1 cellular context compared by ENCODE assay signal in genomic region chr7:5868928-5869341, GRCh38.
A peak's percentile ranks its signal among the peaks of the same experiment; 100 is the strongest.
TF ChIP-seq lines count a peak whose summit lies in the region.
"Not testable (repeated sequence)": the region's sequence is repeated elsewhere in the genome, so short reads cannot be mapped to it uniquely, and the experiment has no call there.

No MANE protein-coding gene starts in this region.

TF ChIP-seq in HepG2, 621 proteins besides CTCF, POLR2A, EP300 and RAD21 (continued from another document):
- TF ChIP-seq SOX6 (IDR thresholded peaks at IDR 0.05); GABPA (IDR thresholded peaks at IDR 0.05; ENCODE audit: low read depth, low read length); LCORL (CRISPR knock-in tag; IDR thresholded peaks at IDR 0.05): not testable (repeated sequence)
- TF ChIP-seq SOX6 (CRISPR knock-in tag; IDR thresholded peaks at IDR 0.05), result peak; percentile 94
- TF ChIP-seq SMC3 (IDR thresholded peaks at IDR 0.05; ENCODE audit: low read length), result peak; percentile 34; the same call in 1 of the 2 replicates
- TF ChIP-seq ZMYM2 (CRISPR knock-in tag; IDR thresholded peaks at IDR 0.05), result peak; percentile 95
- TF ChIP-seq SAP130 (CRISPR knock-in tag; IDR thresholded peaks at IDR 0.05; ENCODE audit: low read depth), result peak; percentile 68
- TF ChIP-seq GABPA (CRISPR knock-in tag; IDR thresholded peaks at IDR 0.05; ENCODE audit: low read depth), result 0 out of 2 replicates have a peak, but pooled peaks have one; percentile 21
- TF ChIP-seq, protein P1, sequence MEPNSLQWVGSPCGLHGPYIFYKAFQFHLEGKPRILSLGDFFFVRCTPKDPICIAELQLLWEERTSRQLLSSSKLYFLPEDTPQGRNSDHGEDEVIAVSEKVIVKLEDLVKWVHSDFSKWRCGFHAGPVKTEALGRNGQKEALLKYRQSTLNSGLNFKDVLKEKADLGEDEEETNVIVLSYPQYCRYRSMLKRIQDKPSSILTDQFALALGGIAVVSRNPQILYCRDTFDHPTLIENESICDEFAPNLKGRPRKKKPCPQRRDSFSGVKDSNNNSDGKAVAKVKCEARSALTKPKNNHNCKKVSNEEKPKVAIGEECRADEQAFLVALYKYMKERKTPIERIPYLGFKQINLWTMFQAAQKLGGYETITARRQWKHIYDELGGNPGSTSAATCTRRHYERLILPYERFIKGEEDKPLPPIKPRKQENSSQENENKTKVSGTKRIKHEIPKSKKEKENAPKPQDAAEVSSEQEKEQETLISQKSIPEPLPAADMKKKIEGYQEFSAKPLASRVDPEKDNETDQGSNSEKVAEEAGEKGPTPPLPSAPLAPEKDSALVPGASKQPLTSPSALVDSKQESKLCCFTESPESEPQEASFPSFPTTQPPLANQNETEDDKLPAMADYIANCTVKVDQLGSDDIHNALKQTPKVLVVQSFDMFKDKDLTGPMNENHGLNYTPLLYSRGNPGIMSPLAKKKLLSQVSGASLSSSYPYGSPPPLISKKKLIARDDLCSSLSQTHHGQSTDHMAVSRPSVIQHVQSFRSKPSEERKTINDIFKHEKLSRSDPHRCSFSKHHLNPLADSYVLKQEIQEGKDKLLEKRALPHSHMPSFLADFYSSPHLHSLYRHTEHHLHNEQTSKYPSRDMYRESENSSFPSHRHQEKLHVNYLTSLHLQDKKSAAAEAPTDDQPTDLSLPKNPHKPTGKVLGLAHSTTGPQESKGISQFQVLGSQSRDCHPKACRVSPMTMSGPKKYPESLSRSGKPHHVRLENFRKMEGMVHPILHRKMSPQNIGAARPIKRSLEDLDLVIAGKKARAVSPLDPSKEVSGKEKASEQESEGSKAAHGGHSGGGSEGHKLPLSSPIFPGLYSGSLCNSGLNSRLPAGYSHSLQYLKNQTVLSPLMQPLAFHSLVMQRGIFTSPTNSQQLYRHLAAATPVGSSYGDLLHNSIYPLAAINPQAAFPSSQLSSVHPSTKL (CRISPR knock-in tag; IDR thresholded peaks at IDR 0.05), result peak; percentile 81
- peak; percentile 74 for TF ChIP-seq FOSL2 (CRISPR knock-in tag; IDR thresholded peaks at IDR 0.05)
- TF ChIP-seq RXRB (CRISPR knock-in tag; IDR thresholded peaks at IDR 0.05; ENCODE audit: borderline replicate concordance), result peak; percentile 62
- peak; percentile 55; the same call in 1 of the 2 replicates for TF ChIP-seq LCORL (IDR thresholded peaks at IDR 0.05)
- 0 out of 2 replicates have a peak, but pooled peaks have one; percentile 23 for TF ChIP-seq ZFP91 (CRISPR knock-in tag; IDR thresholded peaks at IDR 0.05; ENCODE audit: borderline replicate concordance)
- peak; percentile 62 for TF ChIP-seq MED1 (CRISPR knock-in tag; IDR thresholded peaks at IDR 0.05)
- TF ChIP-seq RARA (CRISPR knock-in tag; IDR thresholded peaks at IDR 0.05), result 0 out of 2 replicates have a peak, but pooled peaks have one; percentile 6
- TF ChIP-seq ZMYM4 (CRISPR knock-in tag; IDR thresholded peaks at IDR 0.05), result peak; percentile 34; the same call in 1 of the 2 replicates
- TF ChIP-seq ATF7 (IDR thresholded peaks at IDR 0.05), result peak; percentile 78
- TF ChIP-seq ATF7 (CRISPR knock-in tag; IDR thresholded peaks at IDR 0.05), result peak; percentile 86; the same call in 1 of the 2 replicates
- peak; percentile 90 for TF ChIP-seq JUND (CRISPR knock-in tag; IDR thresholded peaks at IDR 0.05)
- peak; percentile 54; the same call in 1 of the 2 replicates for TF ChIP-seq MEF2D (CRISPR knock-in tag; IDR thresholded peaks at IDR 0.05)
- TF ChIP-seq HNF4A (CRISPR knock-in tag; IDR thresholded peaks at IDR 0.05), result peak; percentile 79
- TF ChIP-seq, protein P2, sequence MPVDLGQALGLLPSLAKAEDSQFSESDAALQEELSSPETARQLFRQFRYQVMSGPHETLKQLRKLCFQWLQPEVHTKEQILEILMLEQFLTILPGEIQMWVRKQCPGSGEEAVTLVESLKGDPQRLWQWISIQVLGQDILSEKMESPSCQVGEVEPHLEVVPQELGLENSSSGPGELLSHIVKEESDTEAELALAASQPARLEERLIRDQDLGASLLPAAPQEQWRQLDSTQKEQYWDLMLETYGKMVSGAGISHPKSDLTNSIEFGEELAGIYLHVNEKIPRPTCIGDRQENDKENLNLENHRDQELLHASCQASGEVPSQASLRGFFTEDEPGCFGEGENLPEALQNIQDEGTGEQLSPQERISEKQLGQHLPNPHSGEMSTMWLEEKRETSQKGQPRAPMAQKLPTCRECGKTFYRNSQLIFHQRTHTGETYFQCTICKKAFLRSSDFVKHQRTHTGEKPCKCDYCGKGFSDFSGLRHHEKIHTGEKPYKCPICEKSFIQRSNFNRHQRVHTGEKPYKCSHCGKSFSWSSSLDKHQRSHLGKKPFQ (CRISPR knock-in tag; IDR thresholded peaks at IDR 0.05; ENCODE audit: insufficient replicate concordance), result peak; percentile 52
- TF ChIP-seq ATF2 (CRISPR knock-in tag; IDR thresholded peaks at IDR 0.05), result peak; percentile 96
- peak; percentile 44; the same call in 1 of the 2 replicates for TF ChIP-seq ZGPAT (CRISPR knock-in tag; IDR thresholded peaks at IDR 0.05)
- peak; percentile 9; the same call in 1 of the 2 replicates for TF ChIP-seq ZNF652 (CRISPR knock-in tag; IDR thresholded peaks at IDR 0.05; ENCODE audit: borderline replicate concordance, low read depth)
- peak; percentile 48; the same call in 1 of the 2 replicates for TF ChIP-seq IRF2 (CRISPR knock-in tag; IDR thresholded peaks at IDR 0.05)
- TF ChIP-seq FOXJ3 (CRISPR knock-in tag; IDR thresholded peaks at IDR 0.05; ENCODE audit: borderline replicate concordance), result peak; percentile 62; the same call in 1 of the 2 replicates
- peak; percentile 86 for TF ChIP-seq ATF3 (CRISPR knock-in tag; IDR thresholded peaks at IDR 0.05)
- TF ChIP-seq HOXA3 (CRISPR knock-in tag; IDR thresholded peaks at IDR 0.05), result peak; percentile 48; the same call in 1 of the 2 replicates
- peak; percentile 85 for TF ChIP-seq GATAD2A (CRISPR knock-in tag; IDR thresholded peaks at IDR 0.05)
- peak; percentile 51 for TF ChIP-seq STAG1 (CRISPR knock-in tag; IDR thresholded peaks at IDR 0.05)
- peak; percentile 35; the same call in 1 of the 2 replicates for TF ChIP-seq FOXP1 (IDR thresholded peaks at IDR 0.05)
- peak; percentile 66 for TF ChIP-seq FOXP1 (CRISPR knock-in tag; IDR thresholded peaks at IDR 0.05)
- TF ChIP-seq, protein P3, sequence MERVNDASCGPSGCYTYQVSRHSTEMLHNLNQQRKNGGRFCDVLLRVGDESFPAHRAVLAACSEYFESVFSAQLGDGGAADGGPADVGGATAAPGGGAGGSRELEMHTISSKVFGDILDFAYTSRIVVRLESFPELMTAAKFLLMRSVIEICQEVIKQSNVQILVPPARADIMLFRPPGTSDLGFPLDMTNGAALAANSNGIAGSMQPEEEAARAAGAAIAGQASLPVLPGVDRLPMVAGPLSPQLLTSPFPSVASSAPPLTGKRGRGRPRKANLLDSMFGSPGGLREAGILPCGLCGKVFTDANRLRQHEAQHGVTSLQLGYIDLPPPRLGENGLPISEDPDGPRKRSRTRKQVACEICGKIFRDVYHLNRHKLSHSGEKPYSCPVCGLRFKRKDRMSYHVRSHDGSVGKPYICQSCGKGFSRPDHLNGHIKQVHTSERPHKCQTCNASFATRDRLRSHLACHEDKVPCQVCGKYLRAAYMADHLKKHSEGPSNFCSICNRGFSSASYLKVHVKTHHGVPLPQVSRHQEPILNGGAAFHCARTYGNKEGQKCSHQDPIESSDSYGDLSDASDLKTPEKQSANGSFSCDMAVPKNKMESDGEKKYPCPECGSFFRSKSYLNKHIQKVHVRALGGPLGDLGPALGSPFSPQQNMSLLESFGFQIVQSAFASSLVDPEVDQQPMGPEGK (CRISPR knock-in tag; IDR thresholded peaks at IDR 0.05), result peak; percentile 43; the same call in 1 of the 2 replicates
- TF ChIP-seq, protein P4, sequence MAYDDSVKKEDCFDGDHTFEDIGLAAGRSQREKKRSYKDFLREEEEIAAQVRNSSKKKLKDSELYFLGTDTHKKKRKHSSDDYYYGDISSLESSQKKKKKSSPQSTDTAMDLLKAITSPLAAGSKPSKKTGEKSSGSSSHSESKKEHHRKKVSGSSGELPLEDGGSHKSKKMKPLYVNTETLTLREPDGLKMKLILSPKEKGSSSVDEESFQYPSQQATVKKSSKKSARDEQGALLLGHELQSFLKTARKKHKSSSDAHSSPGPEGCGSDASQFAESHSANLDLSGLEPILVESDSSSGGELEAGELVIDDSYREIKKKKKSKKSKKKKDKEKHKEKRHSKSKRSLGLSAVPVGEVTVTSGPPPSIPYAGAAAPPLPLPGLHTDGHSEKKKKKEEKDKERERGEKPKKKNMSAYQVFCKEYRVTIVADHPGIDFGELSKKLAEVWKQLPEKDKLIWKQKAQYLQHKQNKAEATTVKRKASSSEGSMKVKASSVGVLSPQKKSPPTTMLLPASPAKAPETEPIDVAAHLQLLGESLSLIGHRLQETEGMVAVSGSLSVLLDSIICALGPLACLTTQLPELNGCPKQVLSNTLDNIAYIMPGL (CRISPR knock-in tag; IDR thresholded peaks at IDR 0.05; ENCODE audit: borderline replicate concordance in 1 of 2, low read depth in 1 of 2), result peak in 1 of 2 experiments; percentile 33; a peak in 1 of 4 replicates
- TF ChIP-seq, protein P5, sequence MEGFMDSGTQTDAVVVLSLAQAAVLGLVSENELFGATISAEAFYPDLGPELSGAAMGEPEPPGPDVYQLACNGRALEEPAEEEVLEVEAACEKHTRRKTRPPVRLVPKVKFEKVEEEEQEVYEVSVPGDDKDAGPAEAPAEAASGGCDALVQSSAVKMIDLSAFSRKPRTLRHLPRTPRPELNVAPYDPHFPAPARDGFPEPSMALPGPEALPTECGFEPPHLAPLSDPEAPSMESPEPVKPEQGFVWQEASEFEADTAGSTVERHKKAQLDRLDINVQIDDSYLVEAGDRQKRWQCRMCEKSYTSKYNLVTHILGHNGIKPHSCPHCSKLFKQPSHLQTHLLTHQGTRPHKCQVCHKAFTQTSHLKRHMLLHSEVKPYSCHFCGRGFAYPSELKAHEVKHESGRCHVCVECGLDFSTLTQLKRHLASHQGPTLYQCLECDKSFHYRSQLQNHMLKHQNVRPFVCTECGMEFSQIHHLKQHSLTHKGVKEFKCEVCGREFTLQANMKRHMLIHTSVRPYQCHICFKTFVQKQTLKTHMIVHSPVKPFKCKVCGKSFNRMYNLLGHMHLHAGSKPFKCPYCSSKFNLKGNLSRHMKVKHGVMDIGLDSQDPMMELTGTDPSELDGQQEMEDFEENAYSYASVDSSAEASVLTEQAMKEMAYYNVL (CRISPR knock-in tag; IDR thresholded peaks at IDR 0.05; ENCODE audit: borderline replicate concordance), result 0 out of 2 replicates have a peak, but pooled peaks have one; percentile 39
TF ChIP-seq in HepG2: peak in this region for 69; not testable (repeated sequence) for 552.
